22 cellular contexts compared by ENCODE assay signal in the genomic region with DNA sequence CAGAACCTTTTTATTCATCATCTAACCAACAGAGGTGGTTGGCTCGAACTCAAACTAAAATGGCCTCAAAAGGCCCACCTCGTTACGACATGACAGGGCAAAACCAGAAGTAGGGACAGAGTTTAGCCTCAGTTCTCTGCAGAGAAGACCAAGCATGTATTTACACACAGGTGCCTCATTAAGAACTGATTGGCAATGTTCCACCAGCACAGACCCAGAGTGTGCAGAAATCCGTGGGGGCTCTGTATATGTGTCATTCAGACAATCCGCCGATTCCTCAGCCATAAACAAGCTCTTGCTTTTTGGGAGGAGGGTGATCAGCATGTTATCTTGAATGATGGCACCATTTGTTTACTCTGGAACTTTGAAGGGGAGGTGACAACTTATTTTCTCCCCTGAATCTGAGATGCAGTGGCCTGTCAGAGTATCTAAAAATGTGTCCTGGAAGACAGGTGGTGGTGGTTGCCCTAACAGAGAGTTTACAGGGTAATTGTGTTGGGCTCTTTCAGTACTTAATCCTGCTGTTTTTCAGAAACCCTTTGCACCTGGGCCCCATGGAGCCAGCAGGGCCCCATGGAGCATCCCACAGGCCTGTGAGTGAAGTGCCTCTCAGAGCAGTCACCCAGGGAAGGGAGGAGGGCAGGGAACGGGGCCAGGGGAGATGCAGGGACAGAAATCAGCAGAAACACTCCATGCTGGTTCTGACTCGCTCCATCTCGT. TPM values are rescaled to one million over a fixed set of nuclear protein-coding genes. Genes with fewer than 3 reads are reported as not detected.
DNase-seq lines count a peak whose midpoint lies in the region; ATAC-seq, FAIRE-seq and TF ChIP-seq lines count a peak whose summit lies in the region.
"Had no signal": no experiment of that assay in that cellular context is flagged by ENCODE, and none has a peak within 500 bp of the region (broad histone marks: within the 10 kb centered on the region; RNA-seq: fewer than 3 reads in every experiment).

No MANE protein-coding gene starts in this region.

- no peaks in the 10 kb centered on the region for H3K79me2 ChIP-seq in endothelial cell of umbilical vein (ENCODE audit: control insufficient read depth, insufficient read depth, low read length)

- no peaks in the 10 kb centered on the region for H3K27me3 Mint-ChIP-seq in activated CD8-positive, alpha-beta memory T cell treated with anti-CD3 and anti-CD28 coated beads, Interleukin-2, amount 10 ng/mL, durations not matched to agents 7 days and 5 days
- H3K27me3 Mint-ChIP-seq: activated naive CD8-positive, alpha-beta T cell treated with anti-CD3 and anti-CD28 coated beads, Interleukin-2, amount 10 ng/mL, durations not matched to agents 7 days and 5 days had no signal

- FAIRE-seq in endothelial cell of umbilical vein (lab: Jason Lieb, UNC) = no peak
- FAIRE-seq: GM18507 had no signal

- H3K9ac ChIP-seq in endothelial cell of umbilical vein (replicated peaks; ENCODE audit: extremely low read depth, insufficient read depth, low read length) = no peak overlapping the region

- no peak for TF ChIP-seq CTCF in endothelial cell of umbilical vein (IDR thresholded peaks at IDR 0.05; ENCODE audit: extremely low read depth in 1 of 2, insufficient read depth in 1 of 2, low read depth in 1 of 2, low read length in 2 of 2)

- no peak overlapping the region for H3K4me2 ChIP-seq in endothelial cell of umbilical vein (ENCODE audit: insufficient read depth, low read length)

- no peaks in the 10 kb centered on the region for H3K4me1 Mint-ChIP-seq in activated CD8-positive, alpha-beta memory T cell treated with anti-CD3 and anti-CD28 coated beads, Interleukin-2, amount 10 ng/mL, durations not matched to agents 7 days and 5 days
- H3K4me1 Mint-ChIP-seq: activated naive CD8-positive, alpha-beta T cell treated with anti-CD3 and anti-CD28 coated beads, Interleukin-2, amount 10 ng/mL, durations not matched to agents 7 days and 5 days had no signal

- TF ChIP-seq POLR2A in endothelial cell of umbilical vein (IDR thresholded peaks at IDR 0.05; ENCODE audit: low read depth, low read length) = no peak

- no peak overlapping the region for H3K4me3 Mint-ChIP-seq in activated CD8-positive, alpha-beta memory T cell treated with anti-CD3 and anti-CD28 coated beads, Interleukin-2, amount 10 ng/mL, durations not matched to agents 7 days and 5 days
- H3K4me3 Mint-ChIP-seq: activated naive CD8-positive, alpha-beta T cell treated with anti-CD3 and anti-CD28 coated beads, Interleukin-2, amount 10 ng/mL, durations not matched to agents 7 days and 5 days had no signal

- H3K27me3 ChIP-seq in endothelial cell of umbilical vein (ENCODE audit: control insufficient read depth in 2 of 2, insufficient read depth in 2 of 2, low read length in 2 of 2) = no peaks in the 10 kb centered on the region
- H3K27me3 ChIP-seq: gastrocnemius medialis, sigmoid colon, transverse colon had no signal

- peak; percentile 55 for DNase-seq in DMS53 (lab: John Stamatoyannopoulos, UW)
- DNase-seq in DMS53 treated with DMSO at 0.1 percent for 48 hours (lab: John Stamatoyannopoulos, UW; ENCODE audit: unreplicated experiment) = no peak
- peak; percentile 75 for DNase-seq in NCI-H1092 treated with DMSO at 0.1 percent for 48 hours (lab: John Stamatoyannopoulos, UW)
- peak; percentile 84 for DNase-seq in NCI-H69 (lab: John Stamatoyannopoulos, UW)
- DNase-seq in endothelial cell of umbilical vein (ENCODE audit: low read depth, low spot score) = no peak
- DNase-seq in activated effector memory CD4-positive, alpha-beta T cell treated with Interleukin-2 at 50 U/mL for 16 hours = no peak
- no peak for DNase-seq in SIG-M5 (lab: John Stamatoyannopoulos, UW)
- no peak for DNase-seq in activated CD8-positive, alpha-beta memory T cell treated with anti-CD3 and anti-CD28 coated beads, Interleukin-2, amount 10 ng/mL, durations not matched to agents 7 days and 5 days
- DNase-seq: activated CD4-positive, CD25-positive, alpha-beta regulatory T cell; activated CD8-positive, alpha-beta memory T cell treated with anti-CD3 and anti-CD28 coated beads, Interleukin-2, amount 50 U/mL, for 4 hours; activated naive CD8-positive, alpha-beta T cell treated with anti-CD3 and anti-CD28 coated beads, Interleukin-2, amount 10 ng/mL, durations not matched to agents 7 days and 5 days; gastrocnemius medialis; GDM1; NCI-H1436; OCI-M1; sigmoid colon; stimulated activated CD4-positive, alpha-beta T cell treated with anti-CD3 and anti-CD28 coated beads, Interleukin-2, amount 100 ng/mL, for 48 hours; transverse colon had no signal

- H3K27ac Mint-ChIP-seq in activated CD8-positive, alpha-beta memory T cell treated with anti-CD3 and anti-CD28 coated beads, Interleukin-2, amount 10 ng/mL, durations not matched to agents 7 days and 5 days = no peak overlapping the region
- H3K27ac Mint-ChIP-seq: activated naive CD8-positive, alpha-beta T cell treated with anti-CD3 and anti-CD28 coated beads, Interleukin-2, amount 10 ng/mL, durations not matched to agents 7 days and 5 days had no signal

- H3K36me3 Mint-ChIP-seq in activated CD8-positive, alpha-beta memory T cell treated with anti-CD3 and anti-CD28 coated beads, Interleukin-2, amount 10 ng/mL, durations not matched to agents 7 days and 5 days = peaks cover 25% of the 10 kb centered on the region

- H3K36me3 ChIP-seq in endothelial cell of umbilical vein (ENCODE audit: control insufficient read depth in 2 of 2, extremely low read depth in 1 of 2, insufficient read depth in 2 of 2, low read length in 2 of 2) = peaks cover 6 to 8% of the 10 kb centered on the region in 2 experiments

- BruUV-seq in endothelial cell of umbilical vein (replicated peaks; lab: Mats Ljungman, UMichigan) = TSS peak; percentile 48

- ATAC-seq in activated CD8-positive, alpha-beta memory T cell treated with anti-CD3 and anti-CD28 coated beads, Interleukin-2, amount 10 ng/mL, durations not matched to agents 7 days and 5 days = no peak
- ATAC-seq: gastrocnemius medialis had no signal

- intact Hi-C loops in endothelial cell of umbilical vein (cut with micrococcal nuclease) = no loop called here

- H3K9me3 ChIP-seq in endothelial cell of umbilical vein (replicated peaks; ENCODE audit: control insufficient read depth, insufficient read depth, low read length) = no peaks in the 10 kb centered on the region
- H3K9me3 ChIP-seq: gastrocnemius medialis, sigmoid colon, transverse colon had no signal

- POLR2A ChIA-PET in endothelial cell of umbilical vein (lab: Charles Lee) = no interaction called here

- no peak overlapping the region for H2AFZ ChIP-seq in endothelial cell of umbilical vein (ENCODE audit: low read depth, low read length)

- H3K4me3 ChIP-seq in endothelial cell of umbilical vein (replicated peaks in 1 of 3; ENCODE audit: insufficient read depth in 1 of 3, low read depth in 1 of 3, low read length in 3 of 3) = no peak overlapping the region
- H3K4me3 ChIP-seq: gastrocnemius medialis, sigmoid colon, transverse colon had no signal

- no peaks in the 10 kb centered on the region for H4K20me1 ChIP-seq in endothelial cell of umbilical vein (replicated peaks; ENCODE audit: control insufficient read depth, extremely low read depth, insufficient read depth, low read length)

- no peaks in the 10 kb centered on the region for H3K9me3 Mint-ChIP-seq in activated CD8-positive, alpha-beta memory T cell treated with anti-CD3 and anti-CD28 coated beads, Interleukin-2, amount 10 ng/mL, durations not matched to agents 7 days and 5 days (ENCODE audit: low read depth)
- H3K9me3 Mint-ChIP-seq: activated naive CD8-positive, alpha-beta T cell treated with anti-CD3 and anti-CD28 coated beads, Interleukin-2, amount 10 ng/mL, durations not matched to agents 7 days and 5 days had no signal

- CTCF ChIA-PET in endothelial cell of umbilical vein (lab: Charles Lee) = interaction anchor here (2.0 to 2.5 kb wide), 2 partner anchors 11 to 75 kb away, joined by 4 to 11 read pairs; no protein-coding TSS in a partner anchor
- CTCF ChIA-PET in activated CD8-positive, alpha-beta memory T cell treated with anti-CD3 and anti-CD28 coated beads, Interleukin-2, amount 10 ng/mL, durations not matched to agents 7 days and 5 days (lab: Charles Lee) = interaction anchor here (1.5 to 2.7 kb wide), 2 partner anchors 75 kb away, joined by 4 to 12 read pairs; no protein-coding TSS in a partner anchor

- H3K4me1 ChIP-seq in endothelial cell of umbilical vein (ENCODE audit: control insufficient read depth, extremely low read depth, insufficient read depth, low read length) = peaks cover 8% of the 10 kb centered on the region
- H3K4me1 ChIP-seq: gastrocnemius medialis, sigmoid colon, transverse colon had no signal

- H3K27ac ChIP-seq in endothelial cell of umbilical vein (ENCODE audit: insufficient read depth, low read depth, low read length) = no peak overlapping the region
- H3K27ac ChIP-seq: 22Rv1, gastrocnemius medialis, sigmoid colon, transverse colon had no signal

- dilution Hi-C loops in endothelial cell of umbilical vein (cut with MboI; ENCODE audit: extremely low pct_ligation_motif_present, low sequenced_read_pairs) = no loop called here

- H3K9me1 ChIP-seq in endothelial cell of umbilical vein (replicated peaks; ENCODE audit: control insufficient read depth, extremely low read depth, insufficient read depth, low read length) = no peaks in the 10 kb centered on the region

RNA-seq across cellular contexts. Expression of gene C20orf203, which starts 29.1 kb away (rescaled TPM):
- total RNA-seq in endothelial cell of umbilical vein = not detected in 2 replicates
- not detected in 2 replicates for polyA plus RNA-seq in endothelial cell of umbilical vein
- polyA plus RNA-seq in endothelial cell of umbilical vein (2011; cell fraction: cytosol; rRNA removed) = 0.01 TPM in 1 of 2 replicates, not detected in the other
- polyA plus RNA-seq in endothelial cell of umbilical vein (2011; cell fraction: nucleus; rRNA removed) = not detected in 2 replicates
- polyA plus RNA-seq in endothelial cell of umbilical vein (2012) = not detected in 2 replicates
- polyA minus RNA-seq in endothelial cell of umbilical vein = 0.11 and 0.12 TPM in 2 replicates
- polyA minus RNA-seq in endothelial cell of umbilical vein (2011; cell fraction: cytosol; rRNA and poly(A)+ RNA removed) = not detected
- not detected in 2 replicates for polyA minus RNA-seq in endothelial cell of umbilical vein (2011; cell fraction: nucleus; rRNA and poly(A)+ RNA removed)
- under 1 TPM; 0.12 to 0.32 TPM for total RNA-seq in activated CD8-positive, alpha-beta memory T cell treated with anti-CD3 and anti-CD28 coated beads, Interleukin-2, amount 10 ng/mL, durations not matched to agents 7 days and 5 days
- total RNA-seq: cardiac septum, gastrocnemius medialis, lung microvascular endothelial cell had no signal

RNA-seq across cellular contexts. Expression of gene COMMD7, which starts 40.4 kb away (rescaled TPM):
- total RNA-seq in endothelial cell of umbilical vein = 55.9 and 58.8 TPM in 2 replicates
- 72.9 and 76.0 TPM in 2 replicates for polyA plus RNA-seq in endothelial cell of umbilical vein
- 85.7 and 89.0 TPM in 2 replicates for polyA plus RNA-seq in endothelial cell of umbilical vein (2011; cell fraction: cytosol; rRNA removed)
- polyA plus RNA-seq in endothelial cell of umbilical vein (2011; cell fraction: nucleus; rRNA removed) = 58.7 and 60.3 TPM in 2 replicates
- 78.0 and 85.7 TPM in 2 replicates for polyA plus RNA-seq in endothelial cell of umbilical vein (2012)
- polyA minus RNA-seq in endothelial cell of umbilical vein = 31.7 and 33.4 TPM in 2 replicates
- 26.8 TPM for polyA minus RNA-seq in endothelial cell of umbilical vein (2011; cell fraction: cytosol; rRNA and poly(A)+ RNA removed)
- 12.2 and 14.3 TPM in 2 replicates for polyA minus RNA-seq in endothelial cell of umbilical vein (2011; cell fraction: nucleus; rRNA and poly(A)+ RNA removed)
- total RNA-seq in activated CD8-positive, alpha-beta memory T cell treated with anti-CD3 and anti-CD28 coated beads, Interleukin-2, amount 10 ng/mL, durations not matched to agents 7 days and 5 days = 10 to 100 TPM; 54.2 to 59.5 TPM

RNA-seq across cellular contexts. Expression of gene DNMT3B, which starts 59.3 kb away (rescaled TPM):
- total RNA-seq in endothelial cell of umbilical vein = 6.8 TPM in 2 replicates
- polyA plus RNA-seq in endothelial cell of umbilical vein = 3.2 and 3.6 TPM in 2 replicates
- polyA plus RNA-seq in endothelial cell of umbilical vein (2011; cell fraction: cytosol; rRNA removed) = 3.0 and 3.2 TPM in 2 replicates
- 11.3 and 11.9 TPM in 2 replicates for polyA plus RNA-seq in endothelial cell of umbilical vein (2011; cell fraction: nucleus; rRNA removed)
- polyA plus RNA-seq in endothelial cell of umbilical vein (2012) = 4.4 and 4.7 TPM in 2 replicates
- 3.4 TPM in 2 replicates for polyA minus RNA-seq in endothelial cell of umbilical vein
- 3.8 TPM for polyA minus RNA-seq in endothelial cell of umbilical vein (2011; cell fraction: cytosol; rRNA and poly(A)+ RNA removed)
- polyA minus RNA-seq in endothelial cell of umbilical vein (2011; cell fraction: nucleus; rRNA and poly(A)+ RNA removed) = 2.9 and 3.7 TPM in 2 replicates
- 1 to 10 TPM; 3.3 to 4.7 TPM for total RNA-seq in activated CD8-positive, alpha-beta memory T cell treated with anti-CD3 and anti-CD28 coated beads, Interleukin-2, amount 10 ng/mL, durations not matched to agents 7 days and 5 days

Comparison
In these comparisons a context has a peak if more than half of its experiments do, and no peak if none do; other contexts are left out.
1. DNase-seq: peak in DMS53 (single experiment), NCI-H1092 treated with DMSO at 0.1 percent for 48 hours (single experiment) and NCI-H69 (single experiment); none in DMS53 treated with DMSO at 0.1 percent for 48 hours (single experiment), endothelial cell of umbilical vein (single experiment), activated effector memory CD4-positive, alpha-beta T cell treated with Interleukin-2 at 50 U/mL for 16 hours (single experiment), SIG-M5 (single experiment) and activated CD8-positive, alpha-beta memory T cell treated with anti-CD3 and anti-CD28 coated beads, Interleukin-2, amount 10 ng/mL, durations not matched to agents 7 days and 5 days (single experiment).